9 cellular contexts compared by ENCODE assay signal in genomic region chr11:132402056-132402684, GRCh38.
DNase-seq lines count a peak whose midpoint lies in the region; ATAC-seq and TF ChIP-seq lines count a peak whose summit lies in the region.
"Had no signal": no experiment of that assay in that cellular context is flagged by ENCODE, and none has a peak within 500 bp of the region (broad histone marks: within the 10 kb centered on the region; RNA-seq: fewer than 3 reads in every experiment).

No MANE protein-coding gene starts in this region.

- TF ChIP-seq CTCF in nephron (IDR thresholded peaks at IDR 0.05; ENCODE audit: unreplicated experiment in 3 of 3): peak; percentile 57 to 64 (median 64)

- ATAC-seq in HG03066 (IDR thresholded peaks at IDR 0.05; ENCODE audit: low read depth, unreplicated experiment): peak; percentile 87

- peaks cover 4% of the 10 kb centered on the region for H3K27me3 Mint-ChIP-seq in nephron (ENCODE audit: low read depth)
- peaks cover 3% of the 10 kb centered on the region for H3K27me3 Mint-ChIP-seq in activated T-cell treated with anti-CD3 and anti-CD28 coated beads, Interleukin-2, amount 50 U/mL, for 24 hours

- peaks cover 5% of the 10 kb centered on the region for H3K4me1 Mint-ChIP-seq in nephron
- H3K4me1 Mint-ChIP-seq in activated T-cell treated with anti-CD3 and anti-CD28 coated beads, Interleukin-2, amount 50 U/mL, for 24 hours (ENCODE audit: low read depth): no peaks in the 10 kb centered on the region

- peak; percentile 3 for DNase-seq in stimulated activated CD4-positive, alpha-beta T cell treated with anti-CD3 and anti-CD28 coated beads, Interleukin-15, amount 100 ng/mL, for 24 hours
- no peak for DNase-seq in stimulated activated CD4-positive, alpha-beta T cell treated with anti-CD3 and anti-CD28 coated beads, Interleukin-4, amount 100 ng/mL, for 1 hour
- peak; percentile 96 for DNase-seq in NCI-H510A (lab: John Stamatoyannopoulos, UW)
- peak; percentile 52 for DNase-seq in cerebellar cortex (ENCODE audit: low spot score)
- no peak for DNase-seq in activated T-cell treated with anti-CD3 and anti-CD28 coated beads, Interleukin-2, amount 50 U/mL, for 24 hours
- no peak for DNase-seq in activated CD8-positive, alpha-beta memory T cell treated with anti-CD3 and anti-CD28 coated beads, Interleukin-2, amount 50 U/mL, for 4 hours

- no peak overlapping the region for H3K27ac Mint-ChIP-seq in nephron
- H3K27ac Mint-ChIP-seq in activated T-cell treated with anti-CD3 and anti-CD28 coated beads, Interleukin-2, amount 50 U/mL, for 24 hours: no peak overlapping the region
- H3K27ac Mint-ChIP-seq: activated naive CD4-positive, alpha-beta T cell treated with anti-CD3 and anti-CD28 coated beads, Interleukin-2, amount 50 U/mL, for 72 hours had no signal

- H3K36me3 Mint-ChIP-seq in nephron (ENCODE audit: low read depth): no peaks in the 10 kb centered on the region
- no peaks in the 10 kb centered on the region for H3K36me3 Mint-ChIP-seq in activated T-cell treated with anti-CD3 and anti-CD28 coated beads, Interleukin-2, amount 50 U/mL, for 24 hours (ENCODE audit: low read depth)

- H3K9me3 Mint-ChIP-seq in nephron: peaks cover 4% of the 10 kb centered on the region
- peaks cover 2% of the 10 kb centered on the region for H3K9me3 Mint-ChIP-seq in activated T-cell treated with anti-CD3 and anti-CD28 coated beads, Interleukin-2, amount 50 U/mL, for 24 hours

- H3K4me3 Mint-ChIP-seq in nephron: no peak overlapping the region
- H3K4me3 Mint-ChIP-seq in activated T-cell treated with anti-CD3 and anti-CD28 coated beads, Interleukin-2, amount 50 U/mL, for 24 hours: no peak overlapping the region

Comparison
In these comparisons a context has a peak if more than half of its experiments do, and no peak if none do; other contexts are left out.
1. DNase-seq: peak in stimulated activated CD4-positive, alpha-beta T cell treated with anti-CD3 and anti-CD28 coated beads, Interleukin-15, amount 100 ng/mL, for 24 hours (single experiment), NCI-H510A (single experiment) and cerebellar cortex (single experiment); none in stimulated activated CD4-positive, alpha-beta T cell treated with anti-CD3 and anti-CD28 coated beads, Interleukin-4, amount 100 ng/mL, for 1 hour (single experiment), activated T-cell treated with anti-CD3 and anti-CD28 coated beads, Interleukin-2, amount 50 U/mL, for 24 hours (single experiment) and activated CD8-positive, alpha-beta memory T cell treated with anti-CD3 and anti-CD28 coated beads, Interleukin-2, amount 50 U/mL, for 4 hours (single experiment).